Comparison of ENCODE assay signal across 9 cellular contexts in genomic region chr3:123262868-123263267, GRCh38.
"Had no signal": no experiment of that assay in that cellular context is flagged by ENCODE, and none has a peak within 500 bp of the region (broad histone marks: within the 10 kb centered on the region; RNA-seq: fewer than 3 reads in every experiment).

No MANE protein-coding gene starts in this region.

- DNase-seq: GM23248, GOT3, H7, H9, HCEC 1CT, HFFc6 had no signal

- H3K4me3 Mint-ChIP-seq: GM23338, H9, HFFc6 had no signal

- H3K9ac ChIP-seq: GM23248 had no signal

- ATAC-seq: GM23338, HCT116 had no signal

- H3K4me3 ChIP-seq: GM23248, GM23338, HAP-1 had no signal

- H3K27ac ChIP-seq: GM23248 had no signal

- H3K27ac Mint-ChIP-seq: GM23338, H9, HFFc6 had no signal

- H3K4me1 ChIP-seq: HAP-1 had no signal

- H3K9me3 Mint-ChIP-seq: GM23338, H9, HFFc6 had no signal

- H3K9me3 ChIP-seq: HAP-1 had no signal

- H3K36me3 ChIP-seq: HAP-1 had no signal
